9 cellular contexts compared by ENCODE assay signal in genomic region chr9:33320568-33321261, GRCh38.
DNase-seq lines count a peak whose midpoint lies in the region; ATAC-seq and TF ChIP-seq lines count a peak whose summit lies in the region.
"Had no signal": no experiment of that assay in that cellular context is flagged by ENCODE, and none has a peak within 500 bp of the region (broad histone marks: within the 10 kb centered on the region; RNA-seq: fewer than 3 reads in every experiment).

No MANE protein-coding gene starts in this region.

- in situ Hi-C loops in ACHN (cut with HindIII; ENCODE audit: low pct_ligation_motif_present, low pct_unique_long_range_greater_than_20kb, low sequenced_read_pairs), result no loop called here

- ATAC-seq in GM18868 (IDR thresholded peaks at IDR 0.05; ENCODE audit: unreplicated experiment), result no peak
- no peak for ATAC-seq in HG02759 (IDR thresholded peaks at IDR 0.05; ENCODE audit: unreplicated experiment)

- H3K4me3 ChIP-seq in cardiac fibroblast (replicated peaks in 1 of 2; ENCODE audit: low read depth in 2 of 2, low read length in 2 of 2), result no peak overlapping the region

- TF ChIP-seq CTCF in cardiac fibroblast (IDR thresholded peaks at IDR 0.05; ENCODE audit: low read depth, low read length), result no peak

- DNase-seq in ACHN (peak; percentile 83), HS-27A (ENCODE audit: low read depth) (peak; percentile 94), cardiac fibroblast (ENCODE audit: low read depth in 2 of 2) (peak; percentile 94 to 95), middle frontal gyrus (ENCODE audit: extremely low spot score, low spot score) (peak; percentile 46), NCI-H524 (lab: John Stamatoyannopoulos, UW) (no peak), UCSD-AML1 (lab: John Stamatoyannopoulos, UW; ENCODE audit: unreplicated experiment) (no peak)
- DNase-seq: NCI-H187 had no signal

Comparison
In these comparisons a context has a peak if more than half of its experiments do, and no peak if none do; other contexts are left out.
1. DNase-seq: peak in ACHN (single experiment), HS-27A (single experiment), cardiac fibroblast (2 of 2) and middle frontal gyrus (single experiment); none in NCI-H524 (0 of 2) and UCSD-AML1 (single experiment).